In the genomic region with DNA sequence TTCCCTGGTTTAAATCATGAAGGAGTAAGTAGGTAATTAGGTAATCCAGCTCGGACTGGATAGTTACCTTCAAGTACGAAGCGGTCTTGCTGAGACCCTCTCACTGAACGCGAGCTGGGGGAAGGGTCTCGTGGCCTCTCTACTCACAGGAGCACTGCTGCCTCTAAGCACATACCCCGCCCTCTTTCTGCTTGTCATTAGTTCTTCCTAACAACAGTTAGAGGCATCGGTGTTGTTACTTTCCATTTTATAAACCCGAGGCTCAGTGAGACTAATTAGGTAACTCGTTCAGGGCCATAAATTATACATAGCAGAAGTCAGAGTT, we compare ENCODE assay signal across 11 cellular contexts.
DNase-seq lines count a peak whose midpoint lies in the region; ATAC-seq and TF ChIP-seq lines count a peak whose summit lies in the region.
"Had no signal": no experiment of that assay in that cellular context is flagged by ENCODE, and none has a peak within 500 bp of the region (broad histone marks: within the 10 kb centered on the region; RNA-seq: fewer than 3 reads in every experiment).

No MANE protein-coding gene starts in this region.

- in situ Hi-C loops in brain microvascular endothelial cell (cut with HindIII; ENCODE audit: low pct_ligation_motif_present, low sequenced_read_pairs) = no loop called here

- intact Hi-C loops in heart left ventricle (cut with DNase I) = no loop called here
- intact Hi-C loops in cardiac septum (cut with DNase I) = no loop called here
- intact Hi-C loops in tibial artery (cut with DNase I; ENCODE audit: low total_unique reads) = no loop called here

- H3K36me3 ChIP-seq in heart left ventricle = no peaks in the 10 kb centered on the region
- H3K36me3 ChIP-seq in brain microvascular endothelial cell (replicated peaks) = no peaks in the 10 kb centered on the region
- no peaks in the 10 kb centered on the region for H3K36me3 ChIP-seq in mesenchymal stem cell (ENCODE audit: control insufficient read depth in 1 of 2, insufficient read depth in 2 of 2, low read depth in 1 of 2, low read length in 2 of 2)
- no peaks in the 10 kb centered on the region for H3K36me3 ChIP-seq in tibial artery
- H3K36me3 ChIP-seq in BE2C = no peaks in the 10 kb centered on the region

- no peak overlapping the region for H3K4me2 ChIP-seq in mesenchymal stem cell (ENCODE audit: low read length, poor library complexity, severe bottlenecking)

- TF ChIP-seq CTCF in heart left ventricle (IDR thresholded peaks at IDR 0.05) (no peak), brain microvascular endothelial cell (IDR thresholded peaks at IDR 0.05; ENCODE audit: low read depth, low read length, missing control alignments) (no peak), tibial artery (IDR thresholded peaks at IDR 0.05) (no peak), GM10266 (IDR thresholded peaks at IDR 0.05; ENCODE audit: control insufficient read depth, insufficient read depth, low read depth, missing control alignments) (no peak), BE2C (IDR thresholded peaks at IDR 0.05; ENCODE audit: low read depth, low read length) (no peak)

- no peak overlapping the region for H4K8ac ChIP-seq in mesenchymal stem cell (ENCODE audit: low read length)

- no peak for TF ChIP-seq POLR2A in heart left ventricle (IDR thresholded peaks at IDR 0.05)

- no peak overlapping the region for H3K4ac ChIP-seq in mesenchymal stem cell (ENCODE audit: low read depth in 1 of 2, low read length in 2 of 2)

- no peaks in the 10 kb centered on the region for H3K79me1 ChIP-seq in mesenchymal stem cell (replicated peaks; ENCODE audit: low read length, poor library complexity, severe bottlenecking)

- H3K27me3 ChIP-seq in heart left ventricle = peaks cover 0 to 7% (median 0%) of the 10 kb centered on the region in 9 donors
- H3K27me3 ChIP-seq in brain microvascular endothelial cell (replicated peaks) = no peaks in the 10 kb centered on the region
- no peaks in the 10 kb centered on the region for H3K27me3 ChIP-seq in mesenchymal stem cell (ENCODE audit: control insufficient read depth in 1 of 2, insufficient read depth in 1 of 2, low read length in 2 of 2)
- H3K27me3 ChIP-seq in tibial artery = peaks cover 0 to 36% of the 10 kb centered on the region in 2 donors
- no peaks in the 10 kb centered on the region for H3K27me3 ChIP-seq in BE2C

- no peak overlapping the region for H2BK12ac ChIP-seq in mesenchymal stem cell (ENCODE audit: low read length in 2 of 2)

- no peak overlapping the region for H3K23ac ChIP-seq in mesenchymal stem cell (ENCODE audit: low read length in 2 of 2)

- H4K91ac ChIP-seq in mesenchymal stem cell (ENCODE audit: low read length) = no peak overlapping the region

- peak overlapping the region; percentile 72 for H3K9ac ChIP-seq in mesenchymal stem cell (ENCODE audit: low read length)

- no peak overlapping the region for H2AK5ac ChIP-seq in mesenchymal stem cell (ENCODE audit: low read length, severe bottlenecking)

- H3K27ac ChIP-seq in heart left ventricle (peak overlapping the region in 7 of 12 donors; percentile 25 to 62 (median 30)), brain microvascular endothelial cell (no peak overlapping the region), mesenchymal stem cell (ENCODE audit: low read length, poor library complexity, severe bottlenecking) (peak overlapping the region; percentile 1), tibial artery (no peak overlapping the region)

- H3K9me3 ChIP-seq in heart left ventricle = no peaks in the 10 kb centered on the region
- no peaks in the 10 kb centered on the region for H3K9me3 ChIP-seq in mesenchymal stem cell (ENCODE audit: control insufficient read depth, low read length)
- H3K9me3 ChIP-seq in tibial artery = no peaks in the 10 kb centered on the region
- H3K9me3 ChIP-seq in BE2C = no peaks in the 10 kb centered on the region
- H3K9me3 ChIP-seq: Caco-2 had no signal

- H3K14ac ChIP-seq in mesenchymal stem cell (ENCODE audit: low read length in 2 of 2) = no peak overlapping the region

- H2BK5ac ChIP-seq in mesenchymal stem cell (ENCODE audit: low read depth, low read length, poor library complexity, severe bottlenecking) = no peak overlapping the region

- DNase-seq in heart left ventricle = no peak
- DNase-seq in cardiac septum (ENCODE audit: low spot score) = no peak
- DNase-seq in brain microvascular endothelial cell = no peak
- no peak for DNase-seq in mesenchymal stem cell
- no peak for DNase-seq in tibial artery
- DNase-seq in NCI-H446 (lab: John Stamatoyannopoulos, UW) = no peak
- no peak for DNase-seq in GM10266 (ENCODE audit: extremely low spot score)
- DNase-seq in BE2C = no peak
- DNase-seq: activated CD8-positive, alpha-beta memory T cell treated with anti-CD3 and anti-CD28 coated beads, Interleukin-2, amount 10 ng/mL, durations not matched to agents 7 days and 5 days; Caco-2; effector memory CD4-positive, alpha-beta T cell had no signal

- ATAC-seq in heart left ventricle = no peak
- ATAC-seq: activated CD8-positive, alpha-beta memory T cell treated with anti-CD3 and anti-CD28 coated beads, Interleukin-2, amount 10 ng/mL, durations not matched to agents 7 days and 5 days had no signal

- no peak overlapping the region for H2BK15ac ChIP-seq in mesenchymal stem cell (ENCODE audit: low read depth, poor library complexity, severe bottlenecking)

- H3K18ac ChIP-seq in mesenchymal stem cell (ENCODE audit: low read depth in 1 of 2, low read length in 2 of 2) = no peak overlapping the region

- 40 to 60% (median 45%) methylated on average over 10 of the region's 10 CpGs for WGBS in heart left ventricle, 4 donors
- WGBS in mesenchymal stem cell = 62% methylated on average over 10 of the region's 10 CpGs

- H3K4me1 ChIP-seq in heart left ventricle (peaks cover 0 to 12% (median 3%) of the 10 kb centered on the region in 12 donors), mesenchymal stem cell (ENCODE audit: control insufficient read depth, insufficient read depth, low read depth, low read length) (peaks cover 9% of the 10 kb centered on the region), tibial artery (peaks cover 0 to 14% (median 7%) of the 10 kb centered on the region in 4 donors), BE2C (peaks cover 28% of the 10 kb centered on the region)
- H3K4me1 ChIP-seq: Caco-2 had no signal

- no peak overlapping the region for H2AFZ ChIP-seq in mesenchymal stem cell (ENCODE audit: low read depth, low read length)

- H3K4me3 ChIP-seq in heart left ventricle (peak overlapping the region in 4 of 12 donors; percentile 18 to 45 (median 37)), brain microvascular endothelial cell (ENCODE audit: low read depth, low read length) (peak overlapping the region; percentile 29), mesenchymal stem cell (ENCODE audit: insufficient read depth in 1 of 2, low read depth in 1 of 2, low read length in 2 of 2) (peak overlapping the region in 1 of 2 experiments; percentile 49), tibial artery (peak overlapping the region; percentile 19 to 40), BE2C (ENCODE audit: low read depth, low read length) (no peak overlapping the region)

- no peak overlapping the region for H2BK120ac ChIP-seq in mesenchymal stem cell (ENCODE audit: low read depth, low read length)

Comparison
In these comparisons a context has a peak if more than half of its experiments do, and no peak if none do; other contexts are left out.
1. H3K27ac ChIP-seq: peak in heart left ventricle (7 of 12) and mesenchymal stem cell (single experiment); none in brain microvascular endothelial cell (single experiment) and tibial artery (0 of 2).